8 cellular contexts compared by ENCODE assay signal in genomic region chr19:41397086-41398041, GRCh38.
DNase-seq lines count a peak whose midpoint lies in the region; ATAC-seq and FAIRE-seq lines count a peak whose summit lies in the region.

Gene BCKDHA, plus strand, starts transcription at chr19:41397818. Its CDS starts 10 bp downstream, at chr19:41397828.
Gene EXOSC5, minus strand, starts transcription at chr19:41397359. Its CDS starts 31 bp downstream, at chr19:41397328.

- FAIRE-seq in HTR-8/SVneo (lab: Jason Lieb, UNC), result peak; percentile 92

- peak; percentile 62 for ATAC-seq in GM21367 (IDR thresholded peaks at IDR 0.05; ENCODE audit: unreplicated experiment)
- ATAC-seq in effector memory CD8-positive, alpha-beta T cell (replicated peaks), result peak; percentile 98

- H3K9me3 Mint-ChIP-seq in effector memory CD8-positive, alpha-beta T cell, result no peaks in the 10 kb centered on the region

- H3K27ac Mint-ChIP-seq in effector memory CD8-positive, alpha-beta T cell, result peak within 1 kb of the TSS; percentile 100

- H3K36me3 Mint-ChIP-seq in effector memory CD8-positive, alpha-beta T cell (ENCODE audit: insufficient read depth), result peaks cover 25% of the 10 kb centered on the region

- peak; percentile 98 for DNase-seq in COLO829 (ENCODE audit: low spot score)
- peak; percentile 98 for DNase-seq in HTR-8/SVneo (ENCODE audit: insufficient read length, low spot score)
- peak; percentile 99 for DNase-seq in NOMO-1 treated with dmso at 0.1 percent for 144 hours (lab: John Stamatoyannopoulos, UW; ENCODE audit: unreplicated experiment)
- peak; percentile 90 to 97 (median 91) for DNase-seq in activated CD8-positive, alpha-beta memory T cell treated with anti-CD3 and anti-CD28 coated beads for 48 hours (ENCODE audit: low read depth in 2 of 3, low spot score in 2 of 3)
- peak; percentile 97 to 99 (median 98) for DNase-seq in effector memory CD8-positive, alpha-beta T cell
- DNase-seq in medulla oblongata (ENCODE audit: extremely low spot score), result peak; percentile 100
- DNase-seq in stimulated activated CD8-positive, alpha-beta memory T cell treated with anti-CD3 and anti-CD28 coated beads, Interleukin-12 subunit alpha, Interleukin-12 subunit beta, amount 100 ng/mL, for 1 hour (ENCODE audit: low read depth), result peak; percentile 98

- peak within 1 kb of the TSS; percentile 98 to 100 for H3K4me3 Mint-ChIP-seq in effector memory CD8-positive, alpha-beta T cell

- H3K27me3 Mint-ChIP-seq in effector memory CD8-positive, alpha-beta T cell, result no peaks in the 10 kb centered on the region

- peaks cover 40 to 45% of the 10 kb centered on the region in 2 donors for H3K4me1 Mint-ChIP-seq in effector memory CD8-positive, alpha-beta T cell (ENCODE audit: low read depth in 2 of 2)

Comparison
In these comparisons a context has a peak if more than half of its experiments do, and no peak if none do; other contexts are left out.
1. Peak in every context shown above with its lines: DNase-seq and ATAC-seq.